24 cellular contexts compared by ENCODE assay signal in genomic region chr3:44948239-44948638, GRCh38.
"Had no signal": no experiment of that assay in that cellular context is flagged by ENCODE, and none has a peak within 500 bp of the region (broad histone marks: within the 10 kb centered on the region; RNA-seq: fewer than 3 reads in every experiment).

No MANE protein-coding gene starts in this region.

- H3K27me3 ChIP-seq: gastrocnemius medialis, ovary, right lobe of liver, stomach, thyroid gland had no signal

- H3K36me3 ChIP-seq: ovary had no signal

- H3K9me3 Mint-ChIP-seq: effector memory CD8-positive, alpha-beta T cell; immature natural killer cell; naive thymus-derived CD8-positive, alpha-beta T cell; nephron progenitor cell; stimulated activated effector memory CD8-positive, alpha-beta T cell treated with anti-CD3 and anti-CD28 coated beads, Interleukin-12 subunit alpha, Interleukin-12 subunit beta, amount 100 ng/mL, for 72 hours had no signal

- DNase-seq: cortex of kidney; effector memory CD8-positive, alpha-beta T cell; gastrocnemius medialis; head of caudate nucleus; hippocampal formation; immature natural killer cell; left ventricle myocardium superior; lower lobe of right lung; naive thymus-derived CD8-positive, alpha-beta T cell; nephron progenitor cell; occipital lobe; ovary; posterior cingulate gyrus; psoas muscle; right lobe of liver; stimulated activated CD4-positive, alpha-beta T cell treated with anti-CD3 and anti-CD28 coated beads, Interleukin-2, amount 100 ng/mL, for 24 hours; stimulated activated CD4-positive, alpha-beta T cell treated with anti-CD3 and anti-CD28 coated beads, Interleukin-4, amount 100 ng/mL, for 24 hours; stimulated activated naive CD4-positive, alpha-beta T cell treated with Interleukin-2 at 50 U/mL for 16 hours; stomach; thyroid gland had no signal

- H3K9me3 ChIP-seq: gastrocnemius medialis, lower lobe of right lung, ovary, psoas muscle, right lobe of liver, stomach, thyroid gland had no signal

- H3K27ac Mint-ChIP-seq: nephron progenitor cell; stimulated activated effector memory CD8-positive, alpha-beta T cell treated with anti-CD3 and anti-CD28 coated beads, Interleukin-12 subunit alpha, Interleukin-12 subunit beta, amount 100 ng/mL, for 72 hours; type B pancreatic cell had no signal

- H3K4me1 ChIP-seq: gastrocnemius medialis, lower lobe of right lung, psoas muscle, right lobe of liver, stomach had no signal

- H3K27me3 Mint-ChIP-seq: effector memory CD8-positive, alpha-beta T cell; naive thymus-derived CD8-positive, alpha-beta T cell; type B pancreatic cell had no signal

- H3K27ac ChIP-seq: gastrocnemius medialis, lower lobe of right lung, ovary, psoas muscle, right lobe of liver, stomach, thyroid gland had no signal

- H3K4me3 Mint-ChIP-seq: effector memory CD8-positive, alpha-beta T cell; immature natural killer cell; naive thymus-derived CD8-positive, alpha-beta T cell; nephron progenitor cell; stimulated activated effector memory CD8-positive, alpha-beta T cell treated with anti-CD3 and anti-CD28 coated beads, Interleukin-12 subunit alpha, Interleukin-12 subunit beta, amount 100 ng/mL, for 72 hours; type B pancreatic cell had no signal

- H3K4me1 Mint-ChIP-seq: nephron progenitor cell had no signal

- H3K4me3 ChIP-seq: gastrocnemius medialis, lower lobe of right lung, ovary, psoas muscle, right lobe of liver, stomach, thyroid gland had no signal

- FAIRE-seq: endometrium, keratinocyte had no signal

- ATAC-seq: effector memory CD8-positive, alpha-beta T cell; gastrocnemius medialis; left ventricle myocardium superior; lower lobe of right lung; naive thymus-derived CD8-positive, alpha-beta T cell; right lobe of liver; stimulated activated effector memory CD8-positive, alpha-beta T cell treated with anti-CD3 and anti-CD28 coated beads, Interleukin-12 subunit alpha, Interleukin-12 subunit beta, amount 100 ng/mL, for 72 hours had no signal
